ENCODE assay signal across 20 cellular contexts in genomic region chr11:98455500-98456186, GRCh38.
DNase-seq lines count a peak whose midpoint lies in the region; ATAC-seq and TF ChIP-seq lines count a peak whose summit lies in the region.
"Had no signal": no experiment of that assay in that cellular context is flagged by ENCODE, and none has a peak within 500 bp of the region (broad histone marks: within the 10 kb centered on the region; RNA-seq: fewer than 3 reads in every experiment).

No MANE protein-coding gene starts in this region.

- no peak overlapping the region for H3K27ac ChIP-seq in A673 (ENCODE audit: low read depth, low read length, poor library complexity, severe bottlenecking)
- H3K27ac ChIP-seq: dorsolateral prefrontal cortex, GM23248, SJSA1, spleen, thoracic aorta had no signal

- CTCF ChIA-PET in A673 (lab: Charles Lee): no interaction called here

- H3K4me3 ChIP-seq in A673 (ENCODE audit: low read depth, low read length, poor library complexity, severe bottlenecking) (no peak overlapping the region), fibroblast of pulmonary artery (replicated peaks; ENCODE audit: low read depth, low read length) (no peak overlapping the region)
- H3K4me3 ChIP-seq: dorsolateral prefrontal cortex, GM23248, SJSA1, spleen, thoracic aorta had no signal

- peak; percentile 14; the same call in 1 of the 2 replicates for TF ChIP-seq CTCF in A673 (conservative IDR thresholded peaks at IDR 0.05; ENCODE audit: low read depth, low read length)
- peak; percentile 12 for TF ChIP-seq CTCF in fibroblast of pulmonary artery (IDR thresholded peaks at IDR 0.05; ENCODE audit: low read length, missing control alignments)

- intact Hi-C loops in A673 (cut with micrococcal nuclease; ENCODE audit: unreplicated experiment): no loop called here

- no peak for DNase-seq in A673 (ENCODE audit: low spot score)
- peak; percentile 43 for DNase-seq in ELR (ENCODE audit: low read depth)
- peak; percentile 8 for DNase-seq in OCI-M1 (lab: John Stamatoyannopoulos, UW)
- DNase-seq in fibroblast of pulmonary artery (ENCODE audit: low read depth): no peak
- no peak for DNase-seq in NCI-H1436 (lab: John Stamatoyannopoulos, UW)
- DNase-seq in NCI-H1092 treated with DMSO at 0.1 percent for 48 hours (lab: John Stamatoyannopoulos, UW): no peak
- no peak for DNase-seq in NCI-H524 (lab: John Stamatoyannopoulos, UW)
- DNase-seq: activated CD8-positive, alpha-beta T cell treated with anti-CD3 and anti-CD28 coated beads for 36 hours; activated naive CD8-positive, alpha-beta T cell treated with anti-CD3 and anti-CD28 coated beads, Interleukin-2, amount 50 U/mL, for 24 hours; Calu3; dorsolateral prefrontal cortex; GM23248; head of caudate nucleus; mesenchymal stem cell; natural killer cell; NCI-H1417 treated with DMSO at 0.1 percent for 48 hours; spleen had no signal

- no peak for ATAC-seq in GM18861 (IDR thresholded peaks at IDR 0.05; ENCODE audit: unreplicated experiment)
- ATAC-seq: activated CD8-positive, alpha-beta T cell treated with anti-CD3 and anti-CD28 coated beads for 36 hours; activated naive CD8-positive, alpha-beta T cell treated with anti-CD3 and anti-CD28 coated beads, Interleukin-2, amount 50 U/mL, for 24 hours; natural killer cell had no signal

- H3K36me3 ChIP-seq in A673 (ENCODE audit: insufficient read depth, low read length, poor library complexity, severe bottlenecking): no peaks in the 10 kb centered on the region
- H3K36me3 ChIP-seq: SJSA1, spleen, thoracic aorta had no signal

- POLR2A ChIA-PET in A673 (lab: Charles Lee; ENCODE audit: low non-redundant PET): no interaction called here

- BruUV-seq in A673 (replicated peaks; lab: Mats Ljungman, UMichigan): no TSS peak

- no peaks in the 10 kb centered on the region for H3K27me3 ChIP-seq in A673 (replicated peaks; ENCODE audit: insufficient read depth, low read depth, low read length, poor library complexity)
- H3K27me3 ChIP-seq: dorsolateral prefrontal cortex, SJSA1, spleen had no signal

- H3K9me3 ChIP-seq in A673 (ENCODE audit: low read depth, low read length, poor library complexity, severe bottlenecking): peaks cover 15% of the 10 kb centered on the region
- H3K9me3 ChIP-seq: SJSA1, thoracic aorta had no signal

- H3K4me1 ChIP-seq in A673 (ENCODE audit: insufficient read depth, low read length, poor library complexity, severe bottlenecking): no peaks in the 10 kb centered on the region
- H3K4me1 ChIP-seq: SJSA1, spleen had no signal

Comparison
In these comparisons a context has a peak if more than half of its experiments do, and no peak if none do; other contexts are left out.
1. DNase-seq: peak in ELR (single experiment) and OCI-M1 (single experiment); none in A673 (single experiment), fibroblast of pulmonary artery (single experiment), NCI-H1436 (single experiment), NCI-H1092 treated with DMSO at 0.1 percent for 48 hours (single experiment) and NCI-H524 (0 of 2).